Comparison of ENCODE assay signal across 24 cellular contexts in genomic region chr18:64981915-64982314, GRCh38.
"Had no signal": no experiment of that assay in that cellular context is flagged by ENCODE, and none has a peak within 500 bp of the region (broad histone marks: within the 10 kb centered on the region; RNA-seq: fewer than 3 reads in every experiment).

No MANE protein-coding gene starts in this region.

- ATAC-seq: activated T-helper 17 cell treated with anti-CD3 and anti-CD28 coated beads, Interleukin-2, amount 50 U/mL, for 72 hours; K562; PC-3 had no signal

- H3K4me3 ChIP-seq: K562 had no signal

- DNase-seq: activated CD4-positive, alpha-beta memory T cell treated with anti-CD3 and anti-CD28 coated beads for 36 hours; activated CD4-positive, alpha-beta T cell treated with anti-CD3 and anti-CD28 coated beads, Interleukin-2, amount 10 ng/mL, durations not matched to agents 7 days and 5 days; activated CD4-positive, CD25-positive, alpha-beta regulatory T cell; activated CD8-positive, alpha-beta memory T cell treated with anti-CD3 and anti-CD28 coated beads for 24 hours; activated gamma-delta T cell; activated naive CD4-positive, alpha-beta T cell treated with anti-CD3 and anti-CD28 coated beads for 36 hours; activated T-cell treated with anti-CD3 and anti-CD28 coated beads for 4 hours; activated T-cell treated with anti-CD3 and anti-CD28 coated beads, Interleukin-2, amount 50 U/mL, for 48 hours; amygdala; Karpas-422; MM.1S; NCI-H1105; NCI-H1436; NCI-H187; NCI-H2081; NCI-H2171; NCI-H2227 treated with DMSO at 0.1 percent for 48 hours; NCI-H446 treated with DMSO at 0.1 percent for 48 hours; PC-3; SIG-M5; T-helper 2 cell; T1000 had no signal
